13 cellular contexts compared by ENCODE assay signal in genomic region chr7:108189733-108190388, GRCh38. TPM values are rescaled to one million over a fixed set of nuclear protein-coding genes. Genes with fewer than 3 reads are reported as not detected.
A peak's percentile ranks its signal among the peaks of the same experiment; 100 is the strongest.
DNase-seq lines count a peak whose midpoint lies in the region; ATAC-seq and TF ChIP-seq lines count a peak whose summit lies in the region.
"Had no signal": no experiment of that assay in that cellular context is flagged by ENCODE, and none has a peak within 500 bp of the region (broad histone marks: within the 10 kb centered on the region; RNA-seq: fewer than 3 reads in every experiment).

No MANE protein-coding gene starts in this region.

- H3K4me3 ChIP-seq in GM12864 (ENCODE audit: low read depth, low read length), result no peak overlapping the region
- no peak overlapping the region for H3K4me3 ChIP-seq in stomach
- no peak overlapping the region for H3K4me3 ChIP-seq in SJCRH30
- H3K4me3 ChIP-seq: lung had no signal

- no peak for TF ChIP-seq EP300 in stomach (IDR thresholded peaks at IDR 0.05)

- peaks cover 8% of the 10 kb centered on the region for H3K36me3 Mint-ChIP-seq in type B pancreatic cell

- no peaks in the 10 kb centered on the region for H3K9me3 Mint-ChIP-seq in type B pancreatic cell
- H3K9me3 Mint-ChIP-seq: CD4-positive, alpha-beta T cell had no signal

- no peak for TF ChIP-seq CTCF in GM12864 (IDR thresholded peaks at IDR 0.05; ENCODE audit: low read depth, low read length, missing control alignments)
- no peak for TF ChIP-seq CTCF in stomach (IDR thresholded peaks at IDR 0.05)
- no peak for TF ChIP-seq CTCF in type B pancreatic cell (conservative IDR thresholded peaks at IDR 0.05)

- 56 to 76% (median 62%) methylated on average over 7 of the region's 7 CpGs for WGBS in stomach, 5 donors

- ATAC-seq in HG02678 (IDR thresholded peaks at IDR 0.05; ENCODE audit: unreplicated experiment), result peak; percentile 97
- ATAC-seq in HG03521 (IDR thresholded peaks at IDR 0.05; ENCODE audit: unreplicated experiment), result peak; percentile 73

- no peak for TF ChIP-seq POLR2A in stomach (IDR thresholded peaks at IDR 0.05)

- H3K27ac ChIP-seq in stomach (no peak overlapping the region), SJCRH30 (no peak overlapping the region)

- no peak overlapping the region for H3K4me3 Mint-ChIP-seq in type B pancreatic cell
- H3K4me3 Mint-ChIP-seq: CD4-positive, alpha-beta T cell had no signal

- H3K27me3 ChIP-seq in stomach (no peaks in the 10 kb centered on the region), SJCRH30 (no peaks in the 10 kb centered on the region)

- H3K27ac Mint-ChIP-seq in type B pancreatic cell, result no peak overlapping the region
- H3K27ac Mint-ChIP-seq: CD4-positive, alpha-beta T cell had no signal

- no peaks in the 10 kb centered on the region for H3K4me1 ChIP-seq in stomach
- H3K4me1 ChIP-seq in SJCRH30, result no peaks in the 10 kb centered on the region

- H3K36me3 ChIP-seq in stomach, result no peaks in the 10 kb centered on the region
- H3K36me3 ChIP-seq in SJCRH30, result 0 out of 2 replicates have a peak, but pooled peaks cover 2% of the 10 kb centered on the region

- peak; percentile 25 for DNase-seq in GM12864 (ENCODE audit: low read depth)
- DNase-seq in GM19238 (ENCODE audit: insufficient read length, low spot score), result peak; percentile 18
- DNase-seq in stomach, result no peak
- no peak for DNase-seq in SJCRH30
- no peak for DNase-seq in type B pancreatic cell (ENCODE audit: extremely low spot score, unreplicated experiment)
- DNase-seq in T-helper 1 cell, result no peak
- DNase-seq: activated T-cell treated with anti-CD3 and anti-CD28 coated beads for 4 hours; CD4-positive, alpha-beta T cell had no signal

- intact Hi-C loops in stomach (cut with DNase I; ENCODE audit: low total_unique reads), result loop anchor here (10.0 kb wide), 1 partner anchor 265 kb away; the partner anchor contains the start of gene NRCAM

- H3K9me3 ChIP-seq in stomach (no peaks in the 10 kb centered on the region), SJCRH30 (replicated peaks) (no peaks in the 10 kb centered on the region)

- H3K27me3 Mint-ChIP-seq in type B pancreatic cell, result no peaks in the 10 kb centered on the region
- H3K27me3 Mint-ChIP-seq: CD4-positive, alpha-beta T cell had no signal

- H3K4me1 Mint-ChIP-seq in type B pancreatic cell (ENCODE audit: unreplicated experiment), result peaks cover 4% of the 10 kb centered on the region

RNA-seq across cellular contexts. Expression of gene LAMB4, which starts 59.7 kb away (rescaled TPM):
- total RNA-seq in stomach, result 1 to 10 TPM in 1 of 5 donors, under 1 TPM in 2, not detected in 2; under 0.01 to 8.5 (median 0.18) TPM
- 1 to 10 TPM in 2 of 3 donors, under 1 TPM in 1; 0.68 to 3.6 (median 2.7) TPM for polyA plus RNA-seq in stomach
- total RNA-seq in SJCRH30 (2014; rRNA removed; shearing (Covaris generic)), result not detected in 2 replicates
- 0.81 and 1.3 TPM in 2 replicates for total RNA-seq in type B pancreatic cell (ENCODE audit: low replicate concordance)
- total RNA-seq: chondrocyte, LHCN-M2 had no signal

Comparison
In these comparisons a context has a peak if more than half of its experiments do, and no peak if none do; other contexts are left out.
1. DNase-seq: peak in GM12864 (single experiment) and GM19238 (single experiment); none in stomach (single experiment), SJCRH30 (0 of 2), type B pancreatic cell (single experiment) and T-helper 1 cell (0 of 5).